In genomic region chr10:125144693-125145623, GRCh38 we compare ENCODE assay signal across 8 cellular contexts. TPM values are rescaled to one million over a fixed set of nuclear protein-coding genes. Genes with fewer than 3 reads are reported as not detected.
A peak's percentile ranks its signal among the peaks of the same experiment; 100 is the strongest.
DNase-seq lines count a peak whose midpoint lies in the region; ATAC-seq and TF ChIP-seq lines count a peak whose summit lies in the region.

No MANE protein-coding gene starts in this region.

- WGBS in right lobe of liver (ENCODE audit: insufficient coverage, low coverage, low lambda C conversion rate, missing lambda C conversion rate): 31% methylated on average over 12 of the region's 13 CpGs

- ATAC-seq in right lobe of liver (peak; percentile 43 to 64 (median 48)), GM19397 (IDR thresholded peaks at IDR 0.05; ENCODE audit: unreplicated experiment) (no peak)

- H3K4me3 ChIP-seq in cardiac fibroblast (replicated peaks in 1 of 2; ENCODE audit: low read depth in 2 of 2, low read length in 2 of 2) (no peak overlapping the region), right lobe of liver (no peak overlapping the region)

- CTCF ChIA-PET in GM10248 (lab: Yijun Ruan, JAX): interaction anchor here (1.0 to 1.3 kb wide), 2 partner anchors 9 to 25 kb away, joined by 3 to 5 read pairs; no protein-coding TSS in a partner anchor

- no peak overlapping the region for H3K27ac ChIP-seq in right lobe of liver

- TF ChIP-seq POLR2A in right lobe of liver (IDR thresholded peaks at IDR 0.05): no peak

- POLR2A ChIA-PET in GM10248 (lab: Yijun Ruan, JAX): no interaction called here

- H3K9me3 ChIP-seq in right lobe of liver: no peaks in the 10 kb centered on the region

- H3K36me3 ChIP-seq in right lobe of liver: no peaks in the 10 kb centered on the region

- TF ChIP-seq CTCF in GM10248 (IDR thresholded peaks at IDR 0.05; ENCODE audit: control extremely low read depth, extremely low read depth, low read depth, missing control alignments) (peak; percentile 27), cardiac fibroblast (IDR thresholded peaks at IDR 0.05; ENCODE audit: low read depth, low read length) (peak; percentile 67), right lobe of liver (IDR thresholded peaks at IDR 0.05) (peak; percentile 15 to 38 (median 35))

- H3K4me1 ChIP-seq in right lobe of liver: no peaks in the 10 kb centered on the region

- intact Hi-C loops in right lobe of liver (cut with DNase I): no loop called here

- no peaks in the 10 kb centered on the region for H3K27me3 ChIP-seq in right lobe of liver

- peak; percentile 52 for DNase-seq in GM10248 (ENCODE audit: extremely low spot score)
- DNase-seq in Kasumi-1 (lab: John Stamatoyannopoulos, UW): peak; percentile 68 to 79
- DNase-seq in cardiac fibroblast (ENCODE audit: low read depth in 2 of 2): peak; percentile 69 to 70
- no peak for DNase-seq in right lobe of liver
- DNase-seq in NCI-H774 (lab: John Stamatoyannopoulos, UW): no peak
- DNase-seq in effector CD8-positive, alpha-beta T cell (lab: John Stamatoyannopoulos, UW): no peak
- DNase-seq in NCI-H2171 (lab: John Stamatoyannopoulos, UW): no peak

RNA-seq across cellular contexts. Expression of gene CTBP2, which starts 15.4 kb away (rescaled TPM):
- total RNA-seq in right lobe of liver: 1 to 10 TPM; 3.2 to 8.2 (median 5.4) TPM

Comparison
In these comparisons a context has a peak if more than half of its experiments do, and no peak if none do; other contexts are left out.
1. DNase-seq: peak in GM10248 (single experiment), Kasumi-1 (2 of 2) and cardiac fibroblast (2 of 2); none in right lobe of liver (0 of 3), NCI-H774 (single experiment), effector CD8-positive, alpha-beta T cell (single experiment) and NCI-H2171 (single experiment).
2. Peak in every context shown above with its lines, with median percentiles within 50 percentile points of each other: CTCF ChIP-seq.